In the genomic region with DNA sequence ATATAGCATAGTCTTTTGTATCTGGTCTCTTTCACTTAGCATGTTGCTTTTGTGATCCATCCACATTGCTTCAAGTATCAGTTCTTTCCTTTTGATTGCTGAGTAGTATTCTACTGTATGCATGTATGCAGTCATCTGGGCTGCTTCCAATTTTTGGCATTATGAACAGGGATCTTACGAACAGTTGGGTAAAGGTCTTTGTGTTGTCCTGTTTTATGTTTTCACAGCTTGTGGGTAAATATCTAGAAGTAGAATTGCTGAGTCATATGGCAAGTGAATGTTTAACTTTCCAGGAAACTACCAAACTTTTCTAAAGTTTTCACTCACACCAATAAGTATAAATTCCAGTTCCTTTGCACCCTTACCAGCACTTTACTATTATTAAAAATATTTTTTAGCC, we compare ENCODE assay signal across 15 cellular contexts.
DNase-seq lines count a peak whose midpoint lies in the region.
"Had no signal": no experiment of that assay in that cellular context is flagged by ENCODE, and none has a peak within 500 bp of the region (broad histone marks: within the 10 kb centered on the region; RNA-seq: fewer than 3 reads in every experiment).

No MANE protein-coding gene starts in this region.

- DNase-seq in DMS53 (lab: John Stamatoyannopoulos, UW) (peak; percentile 31), DMS53 treated with DMSO at 0.1 percent for 48 hours (lab: John Stamatoyannopoulos, UW; ENCODE audit: unreplicated experiment) (no peak), M059J (ENCODE audit: low read depth) (peak; percentile 10), renal cortical epithelial cell (ENCODE audit: low read depth) (peak; percentile 94), cortex of kidney (lab: John Stamatoyannopoulos, UW) (no peak), EL (no peak), NCI-H526 treated with DMSO at 0.1 percent for 48 hours (lab: John Stamatoyannopoulos, UW) (no peak)
- DNase-seq: activated CD8-positive, alpha-beta T cell treated with anti-CD3 and anti-CD28 coated beads, Interleukin-2, amount 10 ng/mL, durations not matched to agents 7 days and 5 days; activated gamma-delta T cell; endodermal cell; NCI-H1436; NCI-H446; SK-N-SH had no signal

- intact Hi-C loops in dendritic cell treated with granulocyte-macrophage colony-stimulating factor and Interleukin-4, amounts not matched to agents 40 ng/mL and 50 ng/mL, for 4 days (cut with micrococcal nuclease) = no loop called here

- H3K36me3 Mint-ChIP-seq in dendritic cell treated with granulocyte-macrophage colony-stimulating factor and Interleukin-4, amounts not matched to agents 40 ng/mL and 50 ng/mL, for 4 days (ENCODE audit: low read depth) = peaks cover 29% of the 10 kb centered on the region

- peak overlapping the region; percentile 62 for H3K27ac Mint-ChIP-seq in dendritic cell treated with granulocyte-macrophage colony-stimulating factor and Interleukin-4, amounts not matched to agents 40 ng/mL and 50 ng/mL, for 4 days
- H3K27ac Mint-ChIP-seq: activated CD8-positive, alpha-beta T cell treated with anti-CD3 and anti-CD28 coated beads, Interleukin-2, amount 10 ng/mL, durations not matched to agents 7 days and 5 days; endodermal cell; type B pancreatic cell had no signal

- no peak overlapping the region for H3K4me3 Mint-ChIP-seq in dendritic cell treated with granulocyte-macrophage colony-stimulating factor and Interleukin-4, amounts not matched to agents 40 ng/mL and 50 ng/mL, for 4 days
- H3K4me3 Mint-ChIP-seq: activated CD8-positive, alpha-beta T cell treated with anti-CD3 and anti-CD28 coated beads, Interleukin-2, amount 10 ng/mL, durations not matched to agents 7 days and 5 days; endodermal cell; type B pancreatic cell had no signal

- peaks cover 8% of the 10 kb centered on the region for H3K9me3 Mint-ChIP-seq in dendritic cell treated with granulocyte-macrophage colony-stimulating factor and Interleukin-4, amounts not matched to agents 40 ng/mL and 50 ng/mL, for 4 days
- H3K9me3 Mint-ChIP-seq: type B pancreatic cell had no signal

- peaks cover 49% of the 10 kb centered on the region for H3K4me1 Mint-ChIP-seq in dendritic cell treated with granulocyte-macrophage colony-stimulating factor and Interleukin-4, amounts not matched to agents 40 ng/mL and 50 ng/mL, for 4 days (ENCODE audit: low read depth)
- H3K4me1 Mint-ChIP-seq: endodermal cell had no signal

- H3K27me3 Mint-ChIP-seq in dendritic cell treated with granulocyte-macrophage colony-stimulating factor and Interleukin-4, amounts not matched to agents 40 ng/mL and 50 ng/mL, for 4 days = no peaks in the 10 kb centered on the region
- H3K27me3 Mint-ChIP-seq: type B pancreatic cell had no signal

Comparison
In these comparisons a context has a peak if more than half of its experiments do, and no peak if none do; other contexts are left out.
1. DNase-seq: peak in DMS53 (single experiment), M059J (single experiment) and renal cortical epithelial cell (single experiment); none in DMS53 treated with DMSO at 0.1 percent for 48 hours (single experiment), cortex of kidney (single experiment), EL (single experiment) and NCI-H526 treated with DMSO at 0.1 percent for 48 hours (single experiment).